Comparison of ENCODE assay signal across 2 cellular contexts in the genomic region with DNA sequence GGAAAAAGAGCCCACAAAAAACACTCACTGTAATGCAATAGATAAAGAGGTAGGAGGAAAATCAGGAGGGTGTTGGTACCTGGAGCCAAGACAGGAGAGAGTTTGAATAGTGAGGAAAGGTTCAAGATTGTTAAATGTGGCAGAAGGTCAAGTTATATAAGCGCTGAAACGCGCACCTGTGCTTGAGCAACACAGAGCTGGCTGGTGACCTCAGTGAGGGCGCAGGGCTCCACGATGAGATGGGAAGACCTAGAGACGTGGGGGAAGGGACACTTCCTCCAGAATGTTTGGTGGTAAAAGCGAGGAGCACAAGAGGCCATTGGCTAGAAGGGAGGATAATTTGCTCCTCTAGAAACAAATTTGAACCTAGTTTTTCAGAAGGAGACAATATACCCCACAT.
TF ChIP-seq lines count a peak whose summit lies in the region.

No MANE protein-coding gene starts in this region.

TF ChIP-seq in GM23338, 12 proteins besides CTCF, POLR2A, EP300 and RAD21 (continues in another document):
- TF ChIP-seq EZH2phosphoT487 (IDR thresholded peaks at IDR 0.05; ENCODE audit: unreplicated experiment) (no peak), JUNB (IDR thresholded peaks at IDR 0.05; ENCODE audit: unreplicated experiment) (no peak), CREB1 (CRISPR knock-in tag; IDR thresholded peaks at IDR 0.05; ENCODE audit: low read depth) (no peak), STAT1 (IDR thresholded peaks at IDR 0.05; ENCODE audit: unreplicated experiment) (no peak), ZNF331 (CRISPR knock-in tag; IDR thresholded peaks at IDR 0.05; ENCODE audit: low read depth) (no peak), ETS1 (IDR thresholded peaks at IDR 0.05) (no peak), ZNF114 (CRISPR knock-in tag; IDR thresholded peaks at IDR 0.05) (no peak), ZNF462 (CRISPR knock-in tag; IDR thresholded peaks at IDR 0.05) (no peak), EZH2 (IDR thresholded peaks at IDR 0.05; ENCODE audit: low read depth, unreplicated experiment) (no peak)
- TF ChIP-seq, protein P1, sequence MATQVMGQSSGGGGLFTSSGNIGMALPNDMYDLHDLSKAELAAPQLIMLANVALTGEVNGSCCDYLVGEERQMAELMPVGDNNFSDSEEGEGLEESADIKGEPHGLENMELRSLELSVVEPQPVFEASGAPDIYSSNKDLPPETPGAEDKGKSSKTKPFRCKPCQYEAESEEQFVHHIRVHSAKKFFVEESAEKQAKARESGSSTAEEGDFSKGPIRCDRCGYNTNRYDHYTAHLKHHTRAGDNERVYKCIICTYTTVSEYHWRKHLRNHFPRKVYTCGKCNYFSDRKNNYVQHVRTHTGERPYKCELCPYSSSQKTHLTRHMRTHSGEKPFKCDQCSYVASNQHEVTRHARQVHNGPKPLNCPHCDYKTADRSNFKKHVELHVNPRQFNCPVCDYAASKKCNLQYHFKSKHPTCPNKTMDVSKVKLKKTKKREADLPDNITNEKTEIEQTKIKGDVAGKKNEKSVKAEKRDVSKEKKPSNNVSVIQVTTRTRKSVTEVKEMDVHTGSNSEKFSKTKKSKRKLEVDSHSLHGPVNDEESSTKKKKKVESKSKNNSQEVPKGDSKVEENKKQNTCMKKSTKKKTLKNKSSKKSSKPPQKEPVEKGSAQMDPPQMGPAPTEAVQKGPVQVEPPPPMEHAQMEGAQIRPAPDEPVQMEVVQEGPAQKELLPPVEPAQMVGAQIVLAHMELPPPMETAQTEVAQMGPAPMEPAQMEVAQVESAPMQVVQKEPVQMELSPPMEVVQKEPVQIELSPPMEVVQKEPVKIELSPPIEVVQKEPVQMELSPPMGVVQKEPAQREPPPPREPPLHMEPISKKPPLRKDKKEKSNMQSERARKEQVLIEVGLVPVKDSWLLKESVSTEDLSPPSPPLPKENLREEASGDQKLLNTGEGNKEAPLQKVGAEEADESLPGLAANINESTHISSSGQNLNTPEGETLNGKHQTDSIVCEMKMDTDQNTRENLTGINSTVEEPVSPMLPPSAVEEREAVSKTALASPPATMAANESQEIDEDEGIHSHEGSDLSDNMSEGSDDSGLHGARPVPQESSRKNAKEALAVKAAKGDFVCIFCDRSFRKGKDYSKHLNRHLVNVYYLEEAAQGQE (IDR thresholded peaks at IDR 0.05; ENCODE audit: unreplicated experiment): no peak

TF ChIP-seq in K562, 482 proteins besides CTCF, POLR2A, EP300 and RAD21:
- no peak for TF ChIP-seq CEBPG (CRISPR knock-in tag; IDR thresholded peaks at IDR 0.05)
- TF ChIP-seq CEBPG (tag; conservative IDR thresholded peaks at IDR 0.05 in 1 of 2, IDR thresholded peaks at IDR 0.05 in 1 of 2): no peak
